ENCODE assay signal across 1 cellular context in the genomic region with DNA sequence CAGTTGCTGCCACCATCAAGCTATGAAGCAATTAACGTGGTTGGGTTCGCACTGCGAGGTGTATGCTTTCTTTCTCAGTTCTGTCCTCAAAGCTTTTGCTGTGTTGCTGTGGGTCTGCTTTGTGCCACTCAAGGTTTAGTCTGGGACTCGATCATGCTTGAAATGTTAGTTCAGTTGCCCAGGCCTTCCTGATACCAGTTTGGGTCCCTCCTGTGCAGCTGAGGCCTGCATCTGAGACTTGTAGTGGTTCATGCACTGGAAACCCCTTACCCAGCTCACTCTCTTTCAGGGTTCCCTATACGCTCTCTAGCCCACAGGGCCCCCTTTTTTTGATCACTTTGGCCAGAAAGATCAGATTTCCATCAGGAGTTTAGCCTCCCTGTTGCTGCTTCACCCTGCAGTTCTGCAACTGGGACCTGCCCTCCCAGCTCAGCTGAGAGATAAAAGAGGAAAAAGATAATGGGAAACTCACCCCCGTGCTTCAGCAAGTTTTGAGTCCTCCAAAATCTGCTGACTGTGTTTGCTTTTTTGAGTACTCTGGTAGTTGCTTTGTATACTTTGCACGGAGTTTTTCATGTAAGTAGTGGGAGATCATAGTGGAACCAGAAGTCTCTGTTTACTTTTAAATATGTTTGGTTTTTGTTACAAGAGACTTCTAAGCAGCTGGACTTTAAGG.
TF ChIP-seq lines count a peak whose summit lies in the region.

No MANE protein-coding gene starts in this region.

TF ChIP-seq in GM23338, 12 proteins besides CTCF, POLR2A, EP300 and RAD21 (continued from another document):
- TF ChIP-seq, protein P1, sequence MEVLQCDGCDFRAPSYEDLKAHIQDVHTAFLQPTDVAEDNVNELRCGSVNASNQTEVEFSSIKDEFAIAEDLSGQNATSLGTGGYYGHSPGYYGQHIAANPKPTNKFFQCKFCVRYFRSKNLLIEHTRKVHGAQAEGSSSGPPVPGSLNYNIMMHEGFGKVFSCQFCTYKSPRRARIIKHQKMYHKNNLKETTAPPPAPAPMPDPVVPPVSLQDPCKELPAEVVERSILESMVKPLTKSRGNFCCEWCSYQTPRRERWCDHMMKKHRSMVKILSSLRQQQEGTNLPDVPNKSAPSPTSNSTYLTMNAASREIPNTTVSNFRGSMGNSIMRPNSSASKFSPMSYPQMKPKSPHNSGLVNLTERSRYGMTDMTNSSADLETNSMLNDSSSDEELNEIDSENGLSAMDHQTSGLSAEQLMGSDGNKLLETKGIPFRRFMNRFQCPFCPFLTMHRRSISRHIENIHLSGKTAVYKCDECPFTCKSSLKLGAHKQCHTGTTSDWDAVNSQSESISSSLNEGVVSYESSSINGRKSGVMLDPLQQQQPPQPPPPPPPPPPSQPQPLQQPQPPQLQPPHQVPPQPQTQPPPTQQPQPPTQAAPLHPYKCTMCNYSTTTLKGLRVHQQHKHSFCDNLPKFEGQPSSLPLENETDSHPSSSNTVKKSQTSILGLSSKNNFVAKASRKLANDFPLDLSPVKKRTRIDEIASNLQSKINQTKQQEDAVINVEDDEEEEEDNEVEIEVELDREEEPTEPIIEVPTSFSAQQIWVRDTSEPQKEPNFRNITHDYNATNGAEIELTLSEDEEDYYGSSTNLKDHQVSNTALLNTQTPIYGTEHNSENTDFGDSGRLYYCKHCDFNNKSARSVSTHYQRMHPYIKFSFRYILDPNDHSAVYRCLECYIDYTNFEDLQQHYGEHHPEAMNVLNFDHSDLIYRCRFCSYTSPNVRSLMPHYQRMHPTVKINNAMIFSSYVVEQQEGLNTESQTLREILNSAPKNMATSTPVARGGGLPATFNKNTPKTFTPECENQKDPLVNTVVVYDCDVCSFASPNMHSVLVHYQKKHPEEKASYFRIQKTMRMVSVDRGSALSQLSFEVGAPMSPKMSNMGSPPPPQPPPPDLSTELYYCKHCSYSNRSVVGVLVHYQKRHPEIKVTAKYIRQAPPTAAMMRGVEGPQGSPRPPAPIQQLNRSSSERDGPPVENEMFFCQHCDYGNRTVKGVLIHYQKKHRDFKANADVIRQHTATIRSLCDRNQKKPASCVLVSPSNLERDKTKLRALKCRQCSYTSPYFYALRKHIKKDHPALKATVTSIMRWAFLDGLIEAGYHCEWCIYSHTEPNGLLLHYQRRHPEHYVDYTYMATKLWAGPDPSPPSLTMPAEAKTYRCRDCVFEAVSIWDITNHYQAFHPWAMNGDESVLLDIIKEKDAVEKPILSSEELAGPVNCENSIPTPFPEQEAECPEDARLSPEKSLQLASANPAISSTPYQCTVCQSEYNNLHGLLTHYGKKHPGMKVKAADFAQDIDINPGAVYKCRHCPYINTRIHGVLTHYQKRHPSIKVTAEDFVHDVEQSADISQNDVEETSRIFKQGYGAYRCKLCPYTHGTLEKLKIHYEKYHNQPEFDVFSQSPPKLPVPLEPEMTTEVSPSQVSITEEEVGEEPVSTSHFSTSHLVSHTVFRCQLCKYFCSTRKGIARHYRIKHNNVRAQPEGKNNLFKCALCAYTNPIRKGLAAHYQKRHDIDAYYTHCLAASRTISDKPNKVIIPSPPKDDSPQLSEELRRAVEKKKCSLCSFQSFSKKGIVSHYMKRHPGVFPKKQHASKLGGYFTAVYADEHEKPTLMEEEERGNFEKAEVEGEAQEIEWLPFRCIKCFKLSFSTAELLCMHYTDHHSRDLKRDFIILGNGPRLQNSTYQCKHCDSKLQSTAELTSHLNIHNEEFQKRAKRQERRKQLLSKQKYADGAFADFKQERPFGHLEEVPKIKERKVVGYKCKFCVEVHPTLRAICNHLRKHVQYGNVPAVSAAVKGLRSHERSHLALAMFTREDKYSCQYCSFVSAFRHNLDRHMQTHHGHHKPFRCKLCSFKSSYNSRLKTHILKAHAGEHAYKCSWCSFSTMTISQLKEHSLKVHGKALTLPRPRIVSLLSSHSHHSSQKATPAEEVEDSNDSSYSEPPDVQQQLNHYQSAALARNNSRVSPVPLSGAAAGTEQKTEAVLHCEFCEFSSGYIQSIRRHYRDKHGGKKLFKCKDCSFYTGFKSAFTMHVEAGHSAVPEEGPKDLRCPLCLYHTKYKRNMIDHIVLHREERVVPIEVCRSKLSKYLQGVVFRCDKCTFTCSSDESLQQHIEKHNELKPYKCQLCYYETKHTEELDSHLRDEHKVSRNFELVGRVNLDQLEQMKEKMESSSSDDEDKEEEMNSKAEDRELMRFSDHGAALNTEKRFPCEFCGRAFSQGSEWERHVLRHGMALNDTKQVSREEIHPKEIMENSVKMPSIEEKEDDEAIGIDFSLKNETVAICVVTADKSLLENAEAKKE (CRISPR knock-in tag; IDR thresholded peaks at IDR 0.05), result no peak
- no peak for TF ChIP-seq NANOG (IDR thresholded peaks at IDR 0.05; ENCODE audit: borderline replicate concordance)
- TF ChIP-seq, protein P2, sequence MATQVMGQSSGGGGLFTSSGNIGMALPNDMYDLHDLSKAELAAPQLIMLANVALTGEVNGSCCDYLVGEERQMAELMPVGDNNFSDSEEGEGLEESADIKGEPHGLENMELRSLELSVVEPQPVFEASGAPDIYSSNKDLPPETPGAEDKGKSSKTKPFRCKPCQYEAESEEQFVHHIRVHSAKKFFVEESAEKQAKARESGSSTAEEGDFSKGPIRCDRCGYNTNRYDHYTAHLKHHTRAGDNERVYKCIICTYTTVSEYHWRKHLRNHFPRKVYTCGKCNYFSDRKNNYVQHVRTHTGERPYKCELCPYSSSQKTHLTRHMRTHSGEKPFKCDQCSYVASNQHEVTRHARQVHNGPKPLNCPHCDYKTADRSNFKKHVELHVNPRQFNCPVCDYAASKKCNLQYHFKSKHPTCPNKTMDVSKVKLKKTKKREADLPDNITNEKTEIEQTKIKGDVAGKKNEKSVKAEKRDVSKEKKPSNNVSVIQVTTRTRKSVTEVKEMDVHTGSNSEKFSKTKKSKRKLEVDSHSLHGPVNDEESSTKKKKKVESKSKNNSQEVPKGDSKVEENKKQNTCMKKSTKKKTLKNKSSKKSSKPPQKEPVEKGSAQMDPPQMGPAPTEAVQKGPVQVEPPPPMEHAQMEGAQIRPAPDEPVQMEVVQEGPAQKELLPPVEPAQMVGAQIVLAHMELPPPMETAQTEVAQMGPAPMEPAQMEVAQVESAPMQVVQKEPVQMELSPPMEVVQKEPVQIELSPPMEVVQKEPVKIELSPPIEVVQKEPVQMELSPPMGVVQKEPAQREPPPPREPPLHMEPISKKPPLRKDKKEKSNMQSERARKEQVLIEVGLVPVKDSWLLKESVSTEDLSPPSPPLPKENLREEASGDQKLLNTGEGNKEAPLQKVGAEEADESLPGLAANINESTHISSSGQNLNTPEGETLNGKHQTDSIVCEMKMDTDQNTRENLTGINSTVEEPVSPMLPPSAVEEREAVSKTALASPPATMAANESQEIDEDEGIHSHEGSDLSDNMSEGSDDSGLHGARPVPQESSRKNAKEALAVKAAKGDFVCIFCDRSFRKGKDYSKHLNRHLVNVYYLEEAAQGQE (IDR thresholded peaks at IDR 0.05; ENCODE audit: unreplicated experiment), result no peak
- TF ChIP-seq ZNF114 (CRISPR knock-in tag; IDR thresholded peaks at IDR 0.05), result no peak
